In genomic region chr4:70239497-70239896, GRCh38 we compare ENCODE assay signal across 33 cellular contexts. TPM values are rescaled to one million over a fixed set of nuclear protein-coding genes. Genes with fewer than 3 reads are reported as not detected.
"Had no signal": no experiment of that assay in that cellular context is flagged by ENCODE, and none has a peak within 500 bp of the region (broad histone marks: within the 10 kb centered on the region; RNA-seq: fewer than 3 reads in every experiment).

No MANE protein-coding gene starts in this region.

- H3K36me3 Mint-ChIP-seq: naive thymus-derived CD4-positive, alpha-beta T cell; natural killer cell; stimulated activated effector memory CD8-positive, alpha-beta T cell treated with anti-CD3 and anti-CD28 coated beads, Interleukin-12 subunit alpha, Interleukin-12 subunit beta, amount 100 ng/mL, for 72 hours; stimulated activated naive B cell treated with anti-CD40 and anti-IgM and Interleukin-4, amounts not matched to agents 10 μg/mL and 1 μg/mL and 100 μg/mL, for 72 hours had no signal

- H3K9me3 ChIP-seq: neutrophil, ovary, psoas muscle, stomach, thoracic aorta, thyroid gland, tibial nerve, upper lobe of left lung, vagina had no signal

- H3K36me3 ChIP-seq: neutrophil, ovary, stomach, thoracic aorta, thyroid gland, tibial nerve, upper lobe of left lung, vagina had no signal

- H2AFZ ChIP-seq: parathyroid adenoma had no signal

- H3K9ac ChIP-seq: parathyroid adenoma had no signal

- H3K27me3 ChIP-seq: neutrophil, ovary, stomach, thyroid gland, tibial nerve, upper lobe of left lung, vagina had no signal

- H3K27ac ChIP-seq: neutrophil, ovary, parathyroid adenoma, psoas muscle, skin epidermis, stomach, thoracic aorta, thyroid gland, tibial nerve, upper lobe of left lung, vagina had no signal

- H3K4me3 ChIP-seq: ovary, psoas muscle, skin epidermis, stomach, thoracic aorta, thyroid gland, tibial nerve, upper lobe of left lung, vagina had no signal

- DNase-seq: naive thymus-derived CD4-positive, alpha-beta T cell; natural killer cell; occipital lobe; ovary; posterior cingulate gyrus; psoas muscle; right cardiac atrium; stimulated activated CD4-positive, alpha-beta T cell treated with anti-CD3 and anti-CD28 coated beads, Interleukin-15, amount 100 ng/mL, for 24 hours; stimulated activated CD4-positive, alpha-beta T cell treated with anti-CD3 and anti-CD28 coated beads, Interleukin-2, amount 100 ng/mL, for 24 hours; stimulated activated CD4-positive, alpha-beta T cell treated with anti-CD3 and anti-CD28 coated beads, Interleukin-2, amount 100 ng/mL, for 48 hours; stimulated activated CD4-positive, alpha-beta T cell treated with anti-CD3 and anti-CD28 coated beads, Interleukin-4, amount 100 ng/mL, for 24 hours; stimulated activated naive B cell treated with anti-CD40 and anti-IgM and Interleukin-4, amounts not matched to agents 10 μg/mL and 1 μg/mL and 100 μg/mL, for 72 hours; stimulated activated naive CD4-positive, alpha-beta T cell treated with Interleukin-2 at 50 U/mL for 16 hours; stomach; thyroid gland; upper lobe of left lung had no signal

- H3K4me3 Mint-ChIP-seq: naive thymus-derived CD4-positive, alpha-beta T cell; natural killer cell; nephron; stimulated activated effector memory CD8-positive, alpha-beta T cell treated with anti-CD3 and anti-CD28 coated beads, Interleukin-12 subunit alpha, Interleukin-12 subunit beta, amount 100 ng/mL, for 72 hours; stimulated activated naive B cell treated with anti-CD40 and anti-IgM and Interleukin-4, amounts not matched to agents 10 μg/mL and 1 μg/mL and 100 μg/mL, for 72 hours; stimulated activated naive CD8-positive, alpha-beta T cell treated with anti-CD3 and anti-CD28 coated beads, Interleukin-15, Interleukin-2, amounts not matched to agents 100 ng/mL and 50 ng/mL, for 24 hours had no signal

- H3K79me2 ChIP-seq: parathyroid adenoma had no signal

- H3K27ac Mint-ChIP-seq: naive thymus-derived CD4-positive, alpha-beta T cell; natural killer cell; stimulated activated effector memory CD8-positive, alpha-beta T cell treated with anti-CD3 and anti-CD28 coated beads, Interleukin-12 subunit alpha, Interleukin-12 subunit beta, amount 100 ng/mL, for 72 hours; stimulated activated naive B cell treated with anti-CD40 and anti-IgM and Interleukin-4, amounts not matched to agents 10 μg/mL and 1 μg/mL and 100 μg/mL, for 72 hours; stimulated activated naive CD8-positive, alpha-beta T cell treated with anti-CD3 and anti-CD28 coated beads, Interleukin-15, Interleukin-2, amounts not matched to agents 100 ng/mL and 50 ng/mL, for 24 hours had no signal

- H3K9me3 Mint-ChIP-seq: nephron; stimulated activated naive B cell treated with anti-CD40 and anti-IgM and Interleukin-4, amounts not matched to agents 10 μg/mL and 1 μg/mL and 100 μg/mL, for 72 hours; stimulated activated naive CD8-positive, alpha-beta T cell treated with anti-CD3 and anti-CD28 coated beads, Interleukin-15, Interleukin-2, amounts not matched to agents 100 ng/mL and 50 ng/mL, for 24 hours had no signal

- H3K27me3 Mint-ChIP-seq: naive thymus-derived CD4-positive, alpha-beta T cell; progenitor cell of endocrine pancreas; stimulated activated naive B cell treated with anti-CD40 and anti-IgM and Interleukin-4, amounts not matched to agents 10 μg/mL and 1 μg/mL and 100 μg/mL, for 72 hours; stimulated activated naive CD8-positive, alpha-beta T cell treated with anti-CD3 and anti-CD28 coated beads, Interleukin-15, Interleukin-2, amounts not matched to agents 100 ng/mL and 50 ng/mL, for 24 hours had no signal

- H3K4me1 Mint-ChIP-seq: naive thymus-derived CD4-positive, alpha-beta T cell; natural killer cell; nephron; stimulated activated effector memory CD8-positive, alpha-beta T cell treated with anti-CD3 and anti-CD28 coated beads, Interleukin-12 subunit alpha, Interleukin-12 subunit beta, amount 100 ng/mL, for 72 hours; stimulated activated naive B cell treated with anti-CD40 and anti-IgM and Interleukin-4, amounts not matched to agents 10 μg/mL and 1 μg/mL and 100 μg/mL, for 72 hours had no signal

- H3K4me1 ChIP-seq: parathyroid adenoma, psoas muscle, tibial nerve, upper lobe of left lung, vagina had no signal

- ATAC-seq: naive thymus-derived CD4-positive, alpha-beta T cell; natural killer cell; psoas muscle; right cardiac atrium; sciatic nerve; stimulated activated effector memory CD8-positive, alpha-beta T cell treated with anti-CD3 and anti-CD28 coated beads, Interleukin-12 subunit alpha, Interleukin-12 subunit beta, amount 100 ng/mL, for 72 hours; stimulated activated naive B cell treated with anti-CD40 and anti-IgM and Interleukin-4, amounts not matched to agents 10 μg/mL and 1 μg/mL and 100 μg/mL, for 72 hours had no signal

RNA-seq across cellular contexts. Expression of gene CSN3, which starts 2.9 kb away (rescaled TPM):
- total RNA-seq: naive thymus-derived CD4-positive, alpha-beta T cell; natural killer cell; occipital lobe; osteoblast; ovary; progenitor cell of endocrine pancreas; psoas muscle; renal cortical epithelial cell; right cardiac atrium; sciatic nerve; stomach; subcutaneous adipose tissue; temporal lobe; thoracic aorta; thyroid gland; tibial nerve; upper lobe of left lung; ureter; vagina had no signal
- polyA plus RNA-seq: naive thymus-derived CD4-positive, alpha-beta T cell; neural cell; ovary; psoas muscle; right cardiac atrium; stomach had no signal

RNA-seq across cellular contexts. Expression of gene FDCSP, which starts 13.6 kb away (rescaled TPM):
- total RNA-seq: naive thymus-derived CD4-positive, alpha-beta T cell; natural killer cell; occipital lobe; osteoblast; ovary; progenitor cell of endocrine pancreas; psoas muscle; renal cortical epithelial cell; right cardiac atrium; sciatic nerve; stomach; subcutaneous adipose tissue; temporal lobe; thoracic aorta; thyroid gland; tibial nerve; ureter; vagina had no signal
- polyA plus RNA-seq: naive thymus-derived CD4-positive, alpha-beta T cell; neural cell; psoas muscle; right cardiac atrium had no signal

RNA-seq across cellular contexts. Expression of gene ODAM, which starts 44.0 kb away (rescaled TPM):
- total RNA-seq: naive thymus-derived CD4-positive, alpha-beta T cell; natural killer cell; occipital lobe; osteoblast; ovary; progenitor cell of endocrine pancreas; psoas muscle; renal cortical epithelial cell; right cardiac atrium; sciatic nerve; subcutaneous adipose tissue; temporal lobe; thoracic aorta; tibial nerve; ureter; vagina had no signal
- polyA plus RNA-seq: naive thymus-derived CD4-positive, alpha-beta T cell; neural cell; psoas muscle; right cardiac atrium had no signal
